ENCODE assay signal across 27 cellular contexts in genomic region chr1:51756290-51756689, GRCh38.
"Had no signal": no experiment of that assay in that cellular context is flagged by ENCODE, and none has a peak within 500 bp of the region (broad histone marks: within the 10 kb centered on the region; RNA-seq: fewer than 3 reads in every experiment).

No MANE protein-coding gene starts in this region.

- FAIRE-seq: frontal cortex had no signal

- H3K27ac Mint-ChIP-seq: effector memory CD8-positive, alpha-beta T cell; memory B cell; naive B cell; neural progenitor cell; stimulated activated memory B cell treated with anti-CD40 and anti-IgM and Interleukin-4, amounts not matched to agents 10 μg/mL and 1 μg/mL and 100 μg/mL, for 72 hours; type B pancreatic cell had no signal

- H3K36me3 ChIP-seq: neural progenitor cell, prostate gland had no signal

- DNase-seq: cortex of kidney; effector memory CD8-positive, alpha-beta T cell; hypothalamus; immature natural killer cell; islet precursor cell; left ventricle myocardium superior; lower lobe of right lung; mucosa of descending colon; naive B cell; stimulated activated CD4-positive, alpha-beta T cell treated with anti-CD3 and anti-CD28 coated beads, Interleukin-12 subunit alpha, Interleukin-12 subunit beta, amount 100 ng/mL, for 4 hours; stimulated activated CD4-positive, alpha-beta T cell treated with anti-CD3 and anti-CD28 coated beads, Interleukin-1b, Interleukin-23, amount 100 ng/mL, for 48 hours; stimulated activated CD4-positive, alpha-beta T cell treated with anti-CD3 and anti-CD28 coated beads, Interleukin-4, amount 100 ng/mL, for 1 hour; stimulated activated naive CD8-positive, alpha-beta T cell treated with anti-CD3 and anti-CD28 coated beads, Interleukin-15, Interleukin-2, amounts not matched to agents 100 U/mL and 50 U/mL, for 24 hours; substantia nigra; testis; tibial artery had no signal

- H3K4me1 Mint-ChIP-seq: nephron, neural progenitor cell had no signal

- H3K27me3 Mint-ChIP-seq: effector memory CD8-positive, alpha-beta T cell; memory B cell; naive B cell; stimulated activated memory B cell treated with anti-CD40 and anti-IgM and Interleukin-4, amounts not matched to agents 10 μg/mL and 1 μg/mL and 100 μg/mL, for 72 hours; type B pancreatic cell had no signal

- H3K27me3 ChIP-seq: neural progenitor cell, right atrium auricular region, testis, tibial artery had no signal

- H3K9me3 Mint-ChIP-seq: immature natural killer cell; neural progenitor cell; stimulated activated memory B cell treated with anti-CD40 and anti-IgM and Interleukin-4, amounts not matched to agents 10 μg/mL and 1 μg/mL and 100 μg/mL, for 72 hours had no signal

- H3K4me3 Mint-ChIP-seq: effector memory CD8-positive, alpha-beta T cell; immature natural killer cell; memory B cell; mesothelial cell of epicardium; naive B cell; nephron; neural progenitor cell; stimulated activated memory B cell treated with anti-CD40 and anti-IgM and Interleukin-4, amounts not matched to agents 10 μg/mL and 1 μg/mL and 100 μg/mL, for 72 hours; type B pancreatic cell had no signal

- ATAC-seq: effector memory CD8-positive, alpha-beta T cell; left ventricle myocardium superior; lower lobe of right lung; mucosa of descending colon; sciatic nerve; stimulated activated memory B cell treated with anti-CD40 and anti-IgM and Interleukin-4, amounts not matched to agents 10 μg/mL and 1 μg/mL and 100 μg/mL, for 72 hours; stimulated activated naive CD8-positive, alpha-beta T cell treated with anti-CD3 and anti-CD28 coated beads, Interleukin-15, Interleukin-2, amounts not matched to agents 100 U/mL and 50 U/mL, for 24 hours had no signal

- H3K4me3 ChIP-seq: lower lobe of right lung, mucosa of descending colon, neural progenitor cell, prostate gland, right atrium auricular region, smooth muscle cell, testis, tibial artery had no signal
